In the genomic region with DNA sequence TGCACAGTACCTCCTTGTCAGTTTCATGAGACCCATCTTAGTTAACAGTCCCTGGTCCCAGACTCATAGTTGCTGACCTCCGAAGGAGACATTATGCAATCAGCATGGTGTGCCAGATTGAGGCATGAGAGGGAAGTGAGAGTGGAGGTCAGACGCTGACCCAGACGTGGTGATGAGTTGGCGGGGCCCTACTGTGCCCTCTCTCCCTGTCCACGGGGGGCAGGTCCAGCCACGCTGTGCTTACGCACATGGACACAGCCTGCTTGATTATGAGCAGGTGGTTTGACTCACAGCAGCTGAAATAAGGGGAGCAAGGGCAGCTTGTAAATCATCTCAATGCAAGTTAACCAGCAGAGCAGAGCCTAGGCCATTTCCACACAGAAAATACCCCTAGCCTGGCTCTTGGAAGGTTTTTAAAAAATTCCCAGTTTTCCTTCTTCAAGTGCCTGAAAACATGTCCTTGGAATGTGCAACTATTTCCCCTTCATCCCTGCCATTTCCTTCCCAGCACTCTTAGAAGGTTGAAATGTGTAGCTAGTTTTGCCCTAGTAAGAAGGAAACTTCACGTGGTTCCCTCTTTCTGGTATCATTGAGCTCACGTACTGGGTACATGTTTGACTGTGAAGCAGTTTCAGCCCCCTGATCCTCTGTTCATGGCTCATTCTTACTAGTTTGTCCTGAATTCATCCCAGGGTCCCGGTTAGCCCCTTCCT, we compare ENCODE assay signal across 1 cellular context.
A peak's percentile ranks its signal among the peaks of the same experiment; 100 is the strongest.
TF ChIP-seq lines count a peak whose summit lies in the region.

No MANE protein-coding gene starts in this region.

TF ChIP-seq in liver, 16 proteins besides CTCF, POLR2A, EP300 and RAD21 (continued from another document):
- TF ChIP-seq, protein P1, sequence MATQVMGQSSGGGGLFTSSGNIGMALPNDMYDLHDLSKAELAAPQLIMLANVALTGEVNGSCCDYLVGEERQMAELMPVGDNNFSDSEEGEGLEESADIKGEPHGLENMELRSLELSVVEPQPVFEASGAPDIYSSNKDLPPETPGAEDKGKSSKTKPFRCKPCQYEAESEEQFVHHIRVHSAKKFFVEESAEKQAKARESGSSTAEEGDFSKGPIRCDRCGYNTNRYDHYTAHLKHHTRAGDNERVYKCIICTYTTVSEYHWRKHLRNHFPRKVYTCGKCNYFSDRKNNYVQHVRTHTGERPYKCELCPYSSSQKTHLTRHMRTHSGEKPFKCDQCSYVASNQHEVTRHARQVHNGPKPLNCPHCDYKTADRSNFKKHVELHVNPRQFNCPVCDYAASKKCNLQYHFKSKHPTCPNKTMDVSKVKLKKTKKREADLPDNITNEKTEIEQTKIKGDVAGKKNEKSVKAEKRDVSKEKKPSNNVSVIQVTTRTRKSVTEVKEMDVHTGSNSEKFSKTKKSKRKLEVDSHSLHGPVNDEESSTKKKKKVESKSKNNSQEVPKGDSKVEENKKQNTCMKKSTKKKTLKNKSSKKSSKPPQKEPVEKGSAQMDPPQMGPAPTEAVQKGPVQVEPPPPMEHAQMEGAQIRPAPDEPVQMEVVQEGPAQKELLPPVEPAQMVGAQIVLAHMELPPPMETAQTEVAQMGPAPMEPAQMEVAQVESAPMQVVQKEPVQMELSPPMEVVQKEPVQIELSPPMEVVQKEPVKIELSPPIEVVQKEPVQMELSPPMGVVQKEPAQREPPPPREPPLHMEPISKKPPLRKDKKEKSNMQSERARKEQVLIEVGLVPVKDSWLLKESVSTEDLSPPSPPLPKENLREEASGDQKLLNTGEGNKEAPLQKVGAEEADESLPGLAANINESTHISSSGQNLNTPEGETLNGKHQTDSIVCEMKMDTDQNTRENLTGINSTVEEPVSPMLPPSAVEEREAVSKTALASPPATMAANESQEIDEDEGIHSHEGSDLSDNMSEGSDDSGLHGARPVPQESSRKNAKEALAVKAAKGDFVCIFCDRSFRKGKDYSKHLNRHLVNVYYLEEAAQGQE (IDR thresholded peaks at IDR 0.05): peak; percentile 38
- TF ChIP-seq YY1 (IDR thresholded peaks at IDR 0.05) (peak; percentile 66), FOXA2 (IDR thresholded peaks at IDR 0.05) (peak; percentile 40), HNF4A (conservative IDR thresholded peaks at IDR 0.05) (peak; percentile 82 to 95)
